In the genomic region with DNA sequence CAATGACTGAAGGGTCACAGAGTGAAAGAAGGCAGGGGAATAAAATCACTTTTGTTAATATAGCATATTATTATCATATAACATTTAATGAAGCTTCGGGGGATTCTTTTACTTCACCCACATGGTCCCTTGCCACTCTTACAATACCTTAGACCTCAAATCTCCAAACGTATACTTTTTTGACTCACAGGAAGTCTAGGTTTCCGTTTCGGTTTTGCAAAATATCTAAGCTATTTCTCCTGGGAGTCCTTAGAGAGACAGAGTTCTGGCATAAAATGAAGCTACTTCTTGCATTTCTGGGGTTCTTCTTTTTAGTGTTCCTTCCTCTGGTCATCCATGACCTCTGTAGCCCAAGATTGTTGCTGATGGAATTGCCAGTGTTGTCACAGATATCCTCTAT, we compare ENCODE assay signal across 11 cellular contexts.
A peak's percentile ranks its signal among the peaks of the same experiment; 100 is the strongest.
DNase-seq lines count a peak whose midpoint lies in the region; ATAC-seq lines count a peak whose summit lies in the region.
"Had no signal": no experiment of that assay in that cellular context is flagged by ENCODE, and none has a peak within 500 bp of the region (broad histone marks: within the 10 kb centered on the region; RNA-seq: fewer than 3 reads in every experiment).

No MANE protein-coding gene starts in this region.

- peak overlapping the region; percentile 71 for H3K4me3 Mint-ChIP-seq in activated naive CD4-positive, alpha-beta T cell treated with anti-CD3 and anti-CD28 coated beads, Interleukin-2, amount 50 U/mL, for 24 hours
- H3K4me3 Mint-ChIP-seq in stimulated activated naive B cell treated with anti-CD40 and anti-IgM and Interleukin-4, amounts not matched to agents 10 μg/mL and 1 μg/mL and 100 μg/mL, for 72 hours = no peak overlapping the region

- no peak overlapping the region for H3K27ac Mint-ChIP-seq in activated naive CD4-positive, alpha-beta T cell treated with anti-CD3 and anti-CD28 coated beads, Interleukin-2, amount 50 U/mL, for 24 hours
- no peak overlapping the region for H3K27ac Mint-ChIP-seq in stimulated activated naive B cell treated with anti-CD40 and anti-IgM and Interleukin-4, amounts not matched to agents 10 μg/mL and 1 μg/mL and 100 μg/mL, for 72 hours
- H3K27ac Mint-ChIP-seq: activated naive CD4-positive, alpha-beta T cell treated with anti-CD3 and anti-CD28 coated beads, Interleukin-2, amount 50 U/mL, for 72 hours; progenitor cell of endocrine pancreas had no signal

- DNase-seq in activated naive CD4-positive, alpha-beta T cell treated with Interleukin-2 at 50 U/mL for 16 hours = no peak
- DNase-seq in M059J (ENCODE audit: low read depth) (peak; percentile 27), middle frontal gyrus (ENCODE audit: extremely low spot score, low spot score) (no peak), activated gamma-delta T cell treated with Interleukin-2 at 50 U/mL for 16 hours (no peak), NCI-H2196 treated with DMSO at 0.1 percent for 48 hours (lab: John Stamatoyannopoulos, UW; ENCODE audit: unreplicated experiment) (no peak)
- no peak for DNase-seq in stimulated activated naive B cell treated with anti-CD40 and anti-IgM and Interleukin-4, amounts not matched to agents 10 μg/mL and 1 μg/mL and 100 μg/mL, for 72 hours
- DNase-seq: gastrocnemius medialis had no signal

- H3K9me3 Mint-ChIP-seq in activated naive CD4-positive, alpha-beta T cell treated with anti-CD3 and anti-CD28 coated beads, Interleukin-2, amount 50 U/mL, for 24 hours = no peaks in the 10 kb centered on the region
- no peaks in the 10 kb centered on the region for H3K9me3 Mint-ChIP-seq in stimulated activated naive B cell treated with anti-CD40 and anti-IgM and Interleukin-4, amounts not matched to agents 10 μg/mL and 1 μg/mL and 100 μg/mL, for 72 hours
- H3K9me3 Mint-ChIP-seq: activated naive CD4-positive, alpha-beta T cell treated with anti-CD3 and anti-CD28 coated beads, Interleukin-2, amount 50 U/mL, for 72 hours had no signal

- peaks cover 15% of the 10 kb centered on the region for H3K4me1 Mint-ChIP-seq in activated naive CD4-positive, alpha-beta T cell treated with anti-CD3 and anti-CD28 coated beads, Interleukin-2, amount 50 U/mL, for 24 hours
- peaks cover 13 to 18% of the 10 kb centered on the region in 2 donors for H3K4me1 Mint-ChIP-seq in stimulated activated naive B cell treated with anti-CD40 and anti-IgM and Interleukin-4, amounts not matched to agents 10 μg/mL and 1 μg/mL and 100 μg/mL, for 72 hours

- peak; percentile 98 for ATAC-seq in HG02678 (IDR thresholded peaks at IDR 0.05; ENCODE audit: unreplicated experiment)
- peak; percentile 74 to 90 for ATAC-seq in stimulated activated naive B cell treated with anti-CD40 and anti-IgM and Interleukin-4, amounts not matched to agents 10 μg/mL and 1 μg/mL and 100 μg/mL, for 72 hours (replicated peaks)

- peaks cover 5% of the 10 kb centered on the region for H3K27me3 Mint-ChIP-seq in activated naive CD4-positive, alpha-beta T cell treated with anti-CD3 and anti-CD28 coated beads, Interleukin-2, amount 50 U/mL, for 24 hours
- no peaks in the 10 kb centered on the region for H3K27me3 Mint-ChIP-seq in stimulated activated naive B cell treated with anti-CD40 and anti-IgM and Interleukin-4, amounts not matched to agents 10 μg/mL and 1 μg/mL and 100 μg/mL, for 72 hours
- H3K27me3 Mint-ChIP-seq: progenitor cell of endocrine pancreas had no signal

- H3K36me3 Mint-ChIP-seq in activated naive CD4-positive, alpha-beta T cell treated with anti-CD3 and anti-CD28 coated beads, Interleukin-2, amount 50 U/mL, for 24 hours = no peaks in the 10 kb centered on the region
- H3K36me3 Mint-ChIP-seq in stimulated activated naive B cell treated with anti-CD40 and anti-IgM and Interleukin-4, amounts not matched to agents 10 μg/mL and 1 μg/mL and 100 μg/mL, for 72 hours = no peaks in the 10 kb centered on the region
- H3K36me3 Mint-ChIP-seq: activated naive CD4-positive, alpha-beta T cell treated with anti-CD3 and anti-CD28 coated beads, Interleukin-2, amount 50 U/mL, for 72 hours had no signal
